Comparison of ENCODE assay signal across 8 cellular contexts in the genomic region with DNA sequence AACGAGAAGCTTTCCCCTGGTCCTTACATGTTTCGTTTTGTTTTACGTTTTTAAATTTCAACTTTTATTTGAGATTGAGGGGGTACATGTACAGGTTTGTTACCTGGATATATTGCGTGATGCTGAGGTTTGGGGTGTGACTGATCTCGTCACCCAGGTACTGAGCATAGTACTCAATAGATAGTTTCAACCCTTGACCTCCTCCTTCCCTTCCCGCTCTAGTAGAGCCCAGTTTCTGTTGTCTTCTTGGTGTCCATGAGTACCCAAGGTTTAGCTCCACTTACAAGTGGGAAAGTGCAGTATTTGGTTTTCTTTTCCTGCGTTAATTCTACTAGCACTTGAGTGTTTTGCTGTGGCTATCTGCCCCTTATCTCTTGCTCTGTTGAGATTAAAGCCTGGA. TPM values are rescaled to one million over a fixed set of nuclear protein-coding genes. Genes with fewer than 3 reads are reported as not detected.
DNase-seq lines count a peak whose midpoint lies in the region; ATAC-seq, FAIRE-seq and TF ChIP-seq lines count a peak whose summit lies in the region.

No MANE protein-coding gene starts in this region.

- H3F3A ChIP-seq in SU-DHL-6 (ENCODE audit: insufficient read depth) = peaks cover 28% of the 10 kb centered on the region

- TF ChIP-seq POLR2A in gastrocnemius medialis (IDR thresholded peaks at IDR 0.05) = no peak

- in situ Hi-C loops in gastrocnemius medialis (cut with MboI; ENCODE audit: low sequenced_read_pairs in 4 of 4) = loop anchor here in 1 of 4 donors (25.0 kb wide), 1 partner anchor 142 kb away; a partner anchor contains a TSS

- H3K4me3 ChIP-seq in SU-DHL-6 (ENCODE audit: insufficient read depth, low read length, poor library complexity, severe bottlenecking) = peak overlapping the region; percentile 91
- H3K4me3 ChIP-seq in foreskin fibroblast (ENCODE audit: low read depth in 1 of 2, low read length in 2 of 2) = peak overlapping the region; percentile 80 to 83
- peak overlapping the region; percentile 92 to 100 (median 97) for H3K4me3 ChIP-seq in gastrocnemius medialis

- TF ChIP-seq CTCF in SU-DHL-6 (IDR thresholded peaks at IDR 0.05; ENCODE audit: insufficient read depth, low read length, poor library complexity, severe bottlenecking) = no peak
- no peak for TF ChIP-seq CTCF in foreskin fibroblast (IDR thresholded peaks at IDR 0.05; ENCODE audit: low read depth, low read length)
- TF ChIP-seq CTCF in gastrocnemius medialis (IDR thresholded peaks at IDR 0.05 in 4 of 5, conservative IDR thresholded peaks at IDR 0.05 in 1 of 5) = no peak
- no peak for TF ChIP-seq CTCF in GM10266 (IDR thresholded peaks at IDR 0.05; ENCODE audit: control insufficient read depth, insufficient read depth, low read depth, missing control alignments)

- peaks cover 57% of the 10 kb centered on the region for H3K79me2 ChIP-seq in SU-DHL-6 (ENCODE audit: insufficient read depth, low read length)

- DNase-seq in GM19239 (ENCODE audit: insufficient read length, low spot score) (no peak), foreskin fibroblast (no peak), gastrocnemius medialis (no peak), NCI-H1694 treated with DMSO at 0.1 percent for 48 hours (lab: John Stamatoyannopoulos, UW) (no peak), caudate nucleus (lab: John Stamatoyannopoulos, UW) (no peak), GM10266 (ENCODE audit: extremely low spot score) (no peak)

- intact Hi-C loops in gastrocnemius medialis (cut with DNase I; ENCODE audit: low total_unique reads) = loop anchor here (1.0 to 5.0 kb wide), 2 partner anchors 139 to 1437 kb away; a partner anchor contains a TSS

- H3K27me3 ChIP-seq in SU-DHL-6 (ENCODE audit: low read length) (no peaks in the 10 kb centered on the region), gastrocnemius medialis (no peaks in the 10 kb centered on the region)

- ATAC-seq in gastrocnemius medialis (no peak), GM18502 (IDR thresholded peaks at IDR 0.05; ENCODE audit: poor library complexity, unreplicated experiment) (no peak)

- no peaks in the 10 kb centered on the region for H3K9me2 ChIP-seq in SU-DHL-6 (replicated peaks; ENCODE audit: insufficient read depth, low read length)

- H3K36me3 ChIP-seq in SU-DHL-6 (ENCODE audit: low read length) (peaks cover 6% of the 10 kb centered on the region; the same call in 1 of the 2 replicates), gastrocnemius medialis (no peaks in the 10 kb centered on the region)

- H3K27ac ChIP-seq in SU-DHL-6 (ENCODE audit: low read depth, low read length) (0 out of 2 replicates have a peak overlapping the region, but pooled peaks have one; percentile 40), gastrocnemius medialis (peak overlapping the region in 1 of 4 donors; percentile 80), caudate nucleus (ENCODE audit: low read depth, low read length) (no peak overlapping the region)

- peak overlapping the region; percentile 83 for H3K4me2 ChIP-seq in SU-DHL-6 (ENCODE audit: low read depth, low read length, poor library complexity, severe bottlenecking)

- peaks cover 25 to 31% of the 10 kb centered on the region in 2 donors for H3K4me1 ChIP-seq in gastrocnemius medialis

- peak overlapping the region; percentile 88 for H3K9ac ChIP-seq in SU-DHL-6 (ENCODE audit: low read length)

- no peak overlapping the region for H2AFZ ChIP-seq in SU-DHL-6 (ENCODE audit: low read depth, low read length, severe bottlenecking)

- peak; percentile 80 for FAIRE-seq in GM19239 (lab: Jason Lieb, UNC)

- no peaks in the 10 kb centered on the region for H3K9me3 ChIP-seq in SU-DHL-6 (ENCODE audit: insufficient read depth, low read length)
- H3K9me3 ChIP-seq in gastrocnemius medialis = no peaks in the 10 kb centered on the region

- H4K20me1 ChIP-seq in SU-DHL-6 (ENCODE audit: low read depth, low read length) = no peaks in the 10 kb centered on the region

RNA-seq across cellular contexts. Expression of a gene that starts 47.1 kb away (rescaled TPM):
- total RNA-seq in gastrocnemius medialis = 10 to 100 TPM in 2 of 4 donors, 1 to 10 TPM in 2; 7.9 to 11.3 (median 10.2) TPM
